Comparison of ENCODE assay signal across 9 cellular contexts in the genomic region with DNA sequence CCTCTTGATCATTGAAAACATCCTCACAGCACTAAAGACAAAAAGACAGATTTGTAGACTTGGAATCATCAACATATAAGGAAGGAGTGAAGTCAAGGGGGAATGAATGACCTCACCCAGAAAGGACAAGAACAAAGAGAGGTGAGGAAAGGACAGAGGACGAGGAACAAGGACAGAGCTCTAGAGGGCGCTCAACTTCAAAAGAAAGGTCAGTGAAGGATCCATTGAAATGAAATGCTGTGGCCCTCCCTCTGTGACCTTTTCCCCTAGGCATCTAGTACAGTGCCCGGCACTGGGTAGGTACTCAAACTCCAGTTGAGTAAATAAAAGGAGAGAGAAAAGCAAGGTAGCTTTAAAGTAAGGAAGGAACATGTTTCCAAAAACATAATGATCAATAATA.
DNase-seq lines count a peak whose midpoint lies in the region; ATAC-seq and TF ChIP-seq lines count a peak whose summit lies in the region.
"Had no signal": no experiment of that assay in that cellular context is flagged by ENCODE, and none has a peak within 500 bp of the region (broad histone marks: within the 10 kb centered on the region; RNA-seq: fewer than 3 reads in every experiment).

No MANE protein-coding gene starts in this region.

- TF ChIP-seq CTCF in GM10248 (IDR thresholded peaks at IDR 0.05; ENCODE audit: control extremely low read depth, extremely low read depth, low read depth, missing control alignments): peak; percentile 50
- no peak for TF ChIP-seq CTCF in RWPE1 (conservative IDR thresholded peaks at IDR 0.05; ENCODE audit: low read depth)

- CTCF ChIA-PET in GM10248 (lab: Yijun Ruan, JAX) (interaction anchor here (0.9 to 1.3 kb wide), 5 partner anchors 10 to 100 kb away, joined by 3 to 4 read pairs (median 3); no protein-coding TSS in a partner anchor), RWPE1 (lab: Yijun Ruan, JAX) (no interaction called here)

- peak; percentile 37 for DNase-seq in GM10248 (ENCODE audit: extremely low spot score)
- peak; percentile 8 for DNase-seq in SW480 (ENCODE audit: low spot score)
- DNase-seq in kidney glomerular epithelial cell (lab: John Stamatoyannopoulos, UW): peak; percentile 21
- DNase-seq in retina: no peak
- DNase-seq in RWPE1 (ENCODE audit: low spot score): no peak
- DNase-seq in activated T-cell treated with anti-CD3 and anti-CD28 coated beads for 4 hours: no peak
- DNase-seq in amygdala (lab: John Stamatoyannopoulos, UW): no peak

- peak; percentile 44 for ATAC-seq in HG03342 (IDR thresholded peaks at IDR 0.05; ENCODE audit: unreplicated experiment)

- POLR2A ChIA-PET in GM10248 (lab: Yijun Ruan, JAX) (no interaction called here), RWPE1 (lab: Yijun Ruan, JAX; ENCODE audit: low non-redundant PET) (no interaction called here)

- H3K27ac ChIP-seq in RWPE1: no peak overlapping the region
- H3K27ac ChIP-seq: SJSA1 had no signal

Comparison
In these comparisons a context has a peak if more than half of its experiments do, and no peak if none do; other contexts are left out.
1. DNase-seq: peak in GM10248 (single experiment), SW480 (single experiment) and kidney glomerular epithelial cell (single experiment); none in retina (single experiment), RWPE1 (single experiment), activated T-cell treated with anti-CD3 and anti-CD28 coated beads for 4 hours (single experiment) and amygdala (0 of 56).